In genomic region chr18:934518-935123, GRCh38 we compare ENCODE assay signal across 29 cellular contexts. TPM values are rescaled to one million over a fixed set of nuclear protein-coding genes. Genes with fewer than 3 reads are reported as not detected.
DNase-seq lines count a peak whose midpoint lies in the region; ATAC-seq and TF ChIP-seq lines count a peak whose summit lies in the region.
"Had no signal": no experiment of that assay in that cellular context is flagged by ENCODE, and none has a peak within 500 bp of the region (broad histone marks: within the 10 kb centered on the region; RNA-seq: fewer than 3 reads in every experiment).

No MANE protein-coding gene starts in this region.

- H3K27me3 Mint-ChIP-seq in neural progenitor cell (ENCODE audit: insufficient read depth, low read depth): no peaks in the 10 kb centered on the region
- H3K27me3 Mint-ChIP-seq in natural killer cell treated with Interleukin-12 subunit alpha and Interleukin-12 subunit beta and Interleukin-15 and Interleukin-18, amount 100 ng/mL, for 72 hours: peaks cover 16 to 20% of the 10 kb centered on the region in 2 donors
- peaks cover 30% of the 10 kb centered on the region for H3K27me3 Mint-ChIP-seq in stimulated activated naive CD8-positive, alpha-beta T cell treated with anti-CD3 and anti-CD28 coated beads, Interleukin-15, amount 100 ng/mL, for 72 hours
- H3K27me3 Mint-ChIP-seq: activated naive CD8-positive, alpha-beta T cell treated with anti-CD3 and anti-CD28 coated beads, Interleukin-2, amount 50 U/mL, for 24 hours had no signal

- peak overlapping the region; percentile 39 for H3K27ac Mint-ChIP-seq in neural progenitor cell
- no peak overlapping the region for H3K27ac Mint-ChIP-seq in natural killer cell treated with Interleukin-12 subunit alpha and Interleukin-12 subunit beta and Interleukin-15 and Interleukin-18, amount 100 ng/mL, for 72 hours
- no peak overlapping the region for H3K27ac Mint-ChIP-seq in stimulated activated naive CD8-positive, alpha-beta T cell treated with anti-CD3 and anti-CD28 coated beads, Interleukin-15, amount 100 ng/mL, for 72 hours
- H3K27ac Mint-ChIP-seq: activated CD4-positive, alpha-beta memory T cell treated with anti-CD3 and anti-CD28 coated beads, Interleukin-2, amount 10 ng/mL, durations not matched to agents 7 days and 5 days; activated naive CD8-positive, alpha-beta T cell treated with anti-CD3 and anti-CD28 coated beads, Interleukin-2, amount 50 U/mL, for 24 hours; immature natural killer cell; progenitor cell of endocrine pancreas had no signal

- peaks cover 12% of the 10 kb centered on the region for H3K4me1 ChIP-seq in neural progenitor cell
- H3K4me1 ChIP-seq: HAP-1, left ventricle myocardium inferior, suprapubic skin had no signal

- H3K27ac ChIP-seq in neural progenitor cell: no peak overlapping the region
- H3K27ac ChIP-seq: 22Rv1, hepatocyte, left ventricle myocardium inferior, suprapubic skin had no signal

- H3K36me3 Mint-ChIP-seq in neural progenitor cell: no peaks in the 10 kb centered on the region
- no peaks in the 10 kb centered on the region for H3K36me3 Mint-ChIP-seq in natural killer cell treated with Interleukin-12 subunit alpha and Interleukin-12 subunit beta and Interleukin-15 and Interleukin-18, amount 100 ng/mL, for 72 hours
- H3K36me3 Mint-ChIP-seq: brain, immature natural killer cell had no signal

- no peaks in the 10 kb centered on the region for H3K9me3 ChIP-seq in neural progenitor cell (ENCODE audit: low read depth)
- H3K9me3 ChIP-seq: HAP-1, left ventricle myocardium inferior, MG63, suprapubic skin had no signal

- H3K4me2 ChIP-seq in neural progenitor cell: no peak overlapping the region
- H3K4me2 ChIP-seq: hepatocyte had no signal

- H3K9ac ChIP-seq in neural progenitor cell: no peak overlapping the region

- peaks cover 4% of the 10 kb centered on the region for H3F3A ChIP-seq in neural progenitor cell (ENCODE audit: low read depth)

- H3K4me3 Mint-ChIP-seq in neural progenitor cell: no peak overlapping the region
- no peak overlapping the region for H3K4me3 Mint-ChIP-seq in natural killer cell treated with Interleukin-12 subunit alpha and Interleukin-12 subunit beta and Interleukin-15 and Interleukin-18, amount 100 ng/mL, for 72 hours
- H3K4me3 Mint-ChIP-seq in stimulated activated naive CD8-positive, alpha-beta T cell treated with anti-CD3 and anti-CD28 coated beads, Interleukin-15, amount 100 ng/mL, for 72 hours: no peak overlapping the region
- H3K4me3 Mint-ChIP-seq: activated CD4-positive, alpha-beta memory T cell treated with anti-CD3 and anti-CD28 coated beads, Interleukin-2, amount 10 ng/mL, durations not matched to agents 7 days and 5 days; activated naive CD8-positive, alpha-beta T cell treated with anti-CD3 and anti-CD28 coated beads, Interleukin-2, amount 50 U/mL, for 24 hours; brain; immature natural killer cell had no signal

- no peak overlapping the region for H2AFZ ChIP-seq in neural progenitor cell (replicated peaks)
- H2AFZ ChIP-seq: hepatocyte had no signal

- TF ChIP-seq CTCF in neural progenitor cell (IDR thresholded peaks at IDR 0.05): no peak

- no peaks in the 10 kb centered on the region for H3K27me3 ChIP-seq in neural progenitor cell
- H3K27me3 ChIP-seq: hepatocyte, MG63, suprapubic skin had no signal

- no peaks in the 10 kb centered on the region for H3K9me3 Mint-ChIP-seq in neural progenitor cell
- H3K9me3 Mint-ChIP-seq in natural killer cell treated with Interleukin-12 subunit alpha and Interleukin-12 subunit beta and Interleukin-15 and Interleukin-18, amount 100 ng/mL, for 72 hours: no peaks in the 10 kb centered on the region
- no peaks in the 10 kb centered on the region for H3K9me3 Mint-ChIP-seq in stimulated activated naive CD8-positive, alpha-beta T cell treated with anti-CD3 and anti-CD28 coated beads, Interleukin-15, amount 100 ng/mL, for 72 hours
- H3K9me3 Mint-ChIP-seq: activated CD4-positive, alpha-beta memory T cell treated with anti-CD3 and anti-CD28 coated beads, Interleukin-2, amount 10 ng/mL, durations not matched to agents 7 days and 5 days; activated naive CD8-positive, alpha-beta T cell treated with anti-CD3 and anti-CD28 coated beads, Interleukin-2, amount 50 U/mL, for 24 hours; brain; immature natural killer cell had no signal

- DNase-seq in DMS 273 (lab: John Stamatoyannopoulos, UW; ENCODE audit: unreplicated experiment) (peak; percentile 31), DMS 273 treated with DMSO at 0.1 percent for 48 hours (lab: John Stamatoyannopoulos, UW) (no peak), NCI-H128 (lab: John Stamatoyannopoulos, UW; ENCODE audit: unreplicated experiment) (peak; percentile 68), NCI-H748 treated with DMSO at 0.1 percent for 48 hours (lab: John Stamatoyannopoulos, UW) (peak; percentile 43), neural progenitor cell (ENCODE audit: low spot score) (peak; percentile 30)
- no peak for DNase-seq in natural killer cell treated with Interleukin-12 subunit alpha and Interleukin-12 subunit beta and Interleukin-15 and Interleukin-18, amount 100 ng/mL, for 72 hours (ENCODE audit: low spot score)
- DNase-seq in stimulated activated naive CD8-positive, alpha-beta T cell treated with anti-CD3 and anti-CD28 coated beads, Interleukin-15, amount 100 ng/mL, for 72 hours: no peak
- DNase-seq: activated CD4-positive, alpha-beta memory T cell treated with anti-CD3 and anti-CD28 coated beads, Interleukin-2, amount 10 ng/mL, durations not matched to agents 7 days and 5 days; activated gamma-delta T cell; activated naive CD8-positive, alpha-beta T cell treated with anti-CD3 and anti-CD28 coated beads, Interleukin-2, amount 50 U/mL, for 24 hours; activated T-cell treated with anti-CD3 and anti-CD28 coated beads for 4 hours; AML-193; effector CD8-positive, alpha-beta T cell; EL; foreskin melanocyte; immature natural killer cell; IMR-90; left ventricle myocardium inferior; MG63; NCI-H2107 had no signal

- H3K36me3 ChIP-seq in neural progenitor cell: no peaks in the 10 kb centered on the region
- H3K36me3 ChIP-seq: HAP-1, left ventricle myocardium inferior, MG63, suprapubic skin had no signal

- peaks cover 25% of the 10 kb centered on the region for H3K4me1 Mint-ChIP-seq in neural progenitor cell
- no peaks in the 10 kb centered on the region for H3K4me1 Mint-ChIP-seq in natural killer cell treated with Interleukin-12 subunit alpha and Interleukin-12 subunit beta and Interleukin-15 and Interleukin-18, amount 100 ng/mL, for 72 hours (ENCODE audit: low read depth in 2 of 2)
- H3K4me1 Mint-ChIP-seq in stimulated activated naive CD8-positive, alpha-beta T cell treated with anti-CD3 and anti-CD28 coated beads, Interleukin-15, amount 100 ng/mL, for 72 hours: no peaks in the 10 kb centered on the region
- H3K4me1 Mint-ChIP-seq: activated CD4-positive, alpha-beta memory T cell treated with anti-CD3 and anti-CD28 coated beads, Interleukin-2, amount 10 ng/mL, durations not matched to agents 7 days and 5 days; activated naive CD8-positive, alpha-beta T cell treated with anti-CD3 and anti-CD28 coated beads, Interleukin-2, amount 50 U/mL, for 24 hours; immature natural killer cell had no signal

- H4K20me1 ChIP-seq in neural progenitor cell (ENCODE audit: low read depth): no peaks in the 10 kb centered on the region

- no peak for ATAC-seq in natural killer cell treated with Interleukin-12 subunit alpha and Interleukin-12 subunit beta and Interleukin-15 and Interleukin-18, amount 100 ng/mL, for 72 hours
- ATAC-seq in GM19452 (IDR thresholded peaks at IDR 0.05; ENCODE audit: unreplicated experiment): no peak
- ATAC-seq in stimulated activated naive CD8-positive, alpha-beta T cell treated with anti-CD3 and anti-CD28 coated beads, Interleukin-15, amount 100 ng/mL, for 72 hours: no peak
- ATAC-seq: activated CD4-positive, CD25-positive, alpha-beta regulatory T cell treated with anti-CD3 and anti-CD28 coated beads, Interleukin-2, amount 50 U/mL, for 24 hours; activated naive CD8-positive, alpha-beta T cell treated with anti-CD3 and anti-CD28 coated beads, Interleukin-2, amount 50 U/mL, for 24 hours; Panc1 had no signal

- no peak overlapping the region for H3K4me3 ChIP-seq in neural progenitor cell
- H3K4me3 ChIP-seq: HAP-1, hepatocyte, left ventricle myocardium inferior, MG63, suprapubic skin had no signal

- no peaks in the 10 kb centered on the region for H3K79me2 ChIP-seq in neural progenitor cell (ENCODE audit: low read depth)
- H3K79me2 ChIP-seq: hepatocyte had no signal

RNA-seq across cellular contexts. Expression of gene ADCYAP1, which starts 29.9 kb away (rescaled TPM):
- total RNA-seq in neural progenitor cell (ENCODE audit: low replicate concordance): 0.03 and 0.04 TPM in 2 replicates
- total RNA-seq in natural killer cell treated with Interleukin-12 subunit alpha and Interleukin-12 subunit beta and Interleukin-15 and Interleukin-18, amount 100 ng/mL, for 72 hours: under 1 TPM in 1 of 2 donors, not detected in 1; 0.31 TPM
- total RNA-seq: activated CD4-positive, alpha-beta memory T cell treated with anti-CD3 and anti-CD28 coated beads, Interleukin-2, amount 10 ng/mL, durations not matched to agents 7 days and 5 days; IMR-90; progenitor cell of endocrine pancreas; suprapubic skin had no signal

Comparison
In these comparisons a context has a peak if more than half of its experiments do, and no peak if none do; other contexts are left out.
1. DNase-seq: peak in DMS 273 (single experiment), NCI-H128 (single experiment), NCI-H748 treated with DMSO at 0.1 percent for 48 hours (single experiment) and neural progenitor cell (single experiment); none in DMS 273 treated with DMSO at 0.1 percent for 48 hours (single experiment), natural killer cell treated with Interleukin-12 subunit alpha and Interleukin-12 subunit beta and Interleukin-15 and Interleukin-18, amount 100 ng/mL, for 72 hours (single experiment) and stimulated activated naive CD8-positive, alpha-beta T cell treated with anti-CD3 and anti-CD28 coated beads, Interleukin-15, amount 100 ng/mL, for 72 hours (0 of 2).